28 cellular contexts compared by ENCODE assay signal in the genomic region with DNA sequence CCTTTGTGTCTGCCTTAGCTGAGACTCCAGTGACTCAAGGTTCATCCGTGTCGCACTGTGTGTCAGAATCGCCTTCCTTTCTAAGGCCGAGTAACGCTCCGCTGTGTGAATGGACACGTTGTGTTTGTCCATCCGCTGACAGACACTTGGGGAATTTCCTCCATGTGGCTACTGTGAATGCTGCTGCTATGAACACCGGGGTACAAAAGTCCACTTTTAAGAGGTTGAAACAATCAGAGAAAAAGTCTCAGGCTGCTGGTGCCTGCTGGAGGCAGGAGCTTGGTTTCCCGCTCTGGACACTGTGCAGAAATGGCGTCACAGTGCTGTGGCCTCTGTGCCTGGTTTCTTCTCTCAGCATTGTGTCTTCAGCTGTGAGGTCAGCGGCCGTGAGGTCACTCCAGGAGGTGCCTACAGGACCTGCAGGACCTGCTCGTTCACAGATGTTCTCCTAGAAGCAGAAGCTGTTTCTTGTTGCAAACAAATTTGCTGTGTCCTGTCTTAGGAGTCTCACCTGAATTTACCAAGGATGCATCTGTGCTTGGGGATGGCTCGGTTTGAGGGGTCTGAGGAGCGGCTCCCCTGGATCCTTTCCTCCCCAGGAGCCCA. TPM values are rescaled to one million over a fixed set of nuclear protein-coding genes. Genes with fewer than 3 reads are reported as not detected.
DNase-seq lines count a peak whose midpoint lies in the region; ATAC-seq and TF ChIP-seq lines count a peak whose summit lies in the region.
"Had no signal": no experiment of that assay in that cellular context is flagged by ENCODE, and none has a peak within 500 bp of the region (broad histone marks: within the 10 kb centered on the region; RNA-seq: fewer than 3 reads in every experiment).

No MANE protein-coding gene starts in this region.

- H2AFZ ChIP-seq in PC-3 (ENCODE audit: low read length) (peak overlapping the region; percentile 30; the same call in 1 of the 2 replicates), neural progenitor cell (replicated peaks) (peak overlapping the region; percentile 10)

- H3K9ac ChIP-seq in PC-3 (ENCODE audit: low read length) = no peak overlapping the region
- H3K9ac ChIP-seq in endodermal cell (ENCODE audit: extremely low read depth, low read length, poor library complexity, severe bottlenecking) = no peak overlapping the region
- H3K9ac ChIP-seq in neural progenitor cell = no peak overlapping the region

- H3K36me3 ChIP-seq in PC-3 (ENCODE audit: low read depth, low read length) (no peaks in the 10 kb centered on the region), endodermal cell (ENCODE audit: control insufficient read depth, insufficient read depth, low read length) (no peaks in the 10 kb centered on the region), neural progenitor cell (no peaks in the 10 kb centered on the region)
- H3K36me3 ChIP-seq: WERI-Rb-1 had no signal

- CTCF ChIA-PET in PC-3 (lab: Charles Lee) = no interaction called here

- H3K36me3 Mint-ChIP-seq in endodermal cell (ENCODE audit: low read depth) = peaks cover 3% of the 10 kb centered on the region
- H3K36me3 Mint-ChIP-seq in neural progenitor cell = no peaks in the 10 kb centered on the region
- H3K36me3 Mint-ChIP-seq: brain; stimulated activated memory B cell treated with anti-CD40 and anti-IgM and Interleukin-4, amounts not matched to agents 10 μg/mL and 1 μg/mL and 100 μg/mL, for 72 hours had no signal

- no TSS peak for BruUV-seq in PC-3 (replicated peaks; lab: Mats Ljungman, UMichigan)

- DNase-seq in PC-3 = peak; percentile 19
- DNase-seq in endodermal cell = no peak
- no peak for DNase-seq in neural progenitor cell (ENCODE audit: low spot score)
- DNase-seq in activated CD4-positive, alpha-beta T cell treated with anti-CD3 and anti-CD28 coated beads for 4 hours = no peak
- DNase-seq in NK-92 treated with Interleukin-12 subunit alpha and Interleukin-12 subunit beta, amount 100 ng/mL, for 24 hours (lab: John Stamatoyannopoulos, UW) = no peak
- DNase-seq: activated CD4-positive, alpha-beta T cell treated with anti-CD3 and anti-CD28 coated beads, Interleukin-2, amount 10 ng/mL, durations not matched to agents 7 days and 5 days; activated gamma-delta T cell; activated T-cell treated with anti-CD3 and anti-CD28 coated beads, Interleukin-2, amount 50 U/mL, for 24 hours; cerebellar nuclear complex; HCEC 1CT; KBM-7; NCI-H1105 treated with DMSO at 0.1 percent for 48 hours; NCI-H1930; NCI-H524; SHP77; stimulated activated CD4-positive, alpha-beta T cell treated with anti-CD3 and anti-CD28 coated beads, Interleukin-4, amount 100 ng/mL, for 4 hours had no signal

- H3K79me2 ChIP-seq in PC-3 (ENCODE audit: low read length) (no peaks in the 10 kb centered on the region), neural progenitor cell (ENCODE audit: low read depth) (no peaks in the 10 kb centered on the region)

- no peaks in the 10 kb centered on the region for H3K27me3 ChIP-seq in PC-3 (ENCODE audit: low read length)
- no peaks in the 10 kb centered on the region for H3K27me3 ChIP-seq in endodermal cell (ENCODE audit: control insufficient read depth, insufficient read depth, low read length, poor library complexity, severe bottlenecking)
- H3K27me3 ChIP-seq in neural progenitor cell = no peaks in the 10 kb centered on the region

- intact Hi-C loops in PC-3 (cut with micrococcal nuclease) = no loop called here

- H3F3A ChIP-seq in PC-3 (ENCODE audit: low read length, unreplicated experiment) (no peaks in the 10 kb centered on the region), neural progenitor cell (ENCODE audit: low read depth) (no peaks in the 10 kb centered on the region)

- WGBS in endodermal cell (ENCODE audit: insufficient coverage in 1 of 2, insufficient read length in 1 of 2), 2 experiments = 89 to 93% methylated on average over 16 of the region's 16 CpGs

- H3K9me3 ChIP-seq in PC-3 (ENCODE audit: low read length) (no peaks in the 10 kb centered on the region), endodermal cell (ENCODE audit: control insufficient read depth, low read length) (no peaks in the 10 kb centered on the region), neural progenitor cell (ENCODE audit: low read depth) (no peaks in the 10 kb centered on the region)

- no peak for ATAC-seq in PC-3
- ATAC-seq in HG02870 (IDR thresholded peaks at IDR 0.05; ENCODE audit: unreplicated experiment) = no peak
- ATAC-seq: sciatic nerve; stimulated activated memory B cell treated with anti-CD40 and anti-IgM and Interleukin-4, amounts not matched to agents 10 μg/mL and 1 μg/mL and 100 μg/mL, for 72 hours had no signal

- H3K27ac ChIP-seq in PC-3 (ENCODE audit: low read length) = no peak overlapping the region
- H3K27ac ChIP-seq in endodermal cell (ENCODE audit: low read depth, low read length) = peak overlapping the region; percentile 6
- H3K27ac ChIP-seq in neural progenitor cell = no peak overlapping the region
- H3K27ac ChIP-seq: WERI-Rb-1 had no signal

- H3K9me3 Mint-ChIP-seq in endodermal cell = no peaks in the 10 kb centered on the region
- no peaks in the 10 kb centered on the region for H3K9me3 Mint-ChIP-seq in neural progenitor cell
- H3K9me3 Mint-ChIP-seq: activated CD4-positive, alpha-beta T cell treated with anti-CD3 and anti-CD28 coated beads, Interleukin-2, amount 10 ng/mL, durations not matched to agents 7 days and 5 days; activated T-cell treated with anti-CD3 and anti-CD28 coated beads, Interleukin-2, amount 50 U/mL, for 24 hours; stimulated activated memory B cell treated with anti-CD40 and anti-IgM and Interleukin-4, amounts not matched to agents 10 μg/mL and 1 μg/mL and 100 μg/mL, for 72 hours had no signal

- POLR2A ChIA-PET in PC-3 (lab: Charles Lee; ENCODE audit: unreplicated experiment) = no interaction called here

- H3K4me1 Mint-ChIP-seq in endodermal cell = no peaks in the 10 kb centered on the region
- peaks cover 7% of the 10 kb centered on the region for H3K4me1 Mint-ChIP-seq in neural progenitor cell

- H3K4me1 ChIP-seq in PC-3 (ENCODE audit: insufficient read depth, low read length) (peaks cover 7% of the 10 kb centered on the region; the same call in 1 of the 2 replicates), endodermal cell (ENCODE audit: control insufficient read depth, insufficient read depth, low read length) (no peaks in the 10 kb centered on the region), neural progenitor cell (peaks cover 7% of the 10 kb centered on the region)

- no peak overlapping the region for H3K27ac Mint-ChIP-seq in endodermal cell
- peak overlapping the region; percentile 32 for H3K27ac Mint-ChIP-seq in neural progenitor cell
- H3K27ac Mint-ChIP-seq: activated CD4-positive, alpha-beta T cell treated with anti-CD3 and anti-CD28 coated beads, Interleukin-2, amount 10 ng/mL, durations not matched to agents 7 days and 5 days; activated T-cell treated with anti-CD3 and anti-CD28 coated beads, Interleukin-2, amount 50 U/mL, for 24 hours; stimulated activated memory B cell treated with anti-CD40 and anti-IgM and Interleukin-4, amounts not matched to agents 10 μg/mL and 1 μg/mL and 100 μg/mL, for 72 hours had no signal

- no peaks in the 10 kb centered on the region for H3K9me2 ChIP-seq in PC-3 (replicated peaks; ENCODE audit: low read length)

- H4K20me1 ChIP-seq in PC-3 (ENCODE audit: low read length) = no peaks in the 10 kb centered on the region
- no peaks in the 10 kb centered on the region for H4K20me1 ChIP-seq in neural progenitor cell (ENCODE audit: low read depth)

- TF ChIP-seq CTCF in PC-3 (conservative IDR thresholded peaks at IDR 0.05; ENCODE audit: low read depth, low read length) = no peak
- no peak for TF ChIP-seq CTCF in endodermal cell (conservative IDR thresholded peaks at IDR 0.05)
- TF ChIP-seq CTCF in neural progenitor cell (IDR thresholded peaks at IDR 0.05) = no peak

- H3K4me3 Mint-ChIP-seq in endodermal cell = no peak overlapping the region
- no peak overlapping the region for H3K4me3 Mint-ChIP-seq in neural progenitor cell
- H3K4me3 Mint-ChIP-seq: activated CD4-positive, alpha-beta T cell treated with anti-CD3 and anti-CD28 coated beads, Interleukin-2, amount 10 ng/mL, durations not matched to agents 7 days and 5 days; activated T-cell treated with anti-CD3 and anti-CD28 coated beads, Interleukin-2, amount 50 U/mL, for 24 hours; brain; stimulated activated memory B cell treated with anti-CD40 and anti-IgM and Interleukin-4, amounts not matched to agents 10 μg/mL and 1 μg/mL and 100 μg/mL, for 72 hours had no signal

- H3K4me3 ChIP-seq in PC-3 (ENCODE audit: low read length) = no peak overlapping the region
- no peak overlapping the region for H3K4me3 ChIP-seq in endodermal cell (ENCODE audit: low read length)
- H3K4me3 ChIP-seq in neural progenitor cell = no peak overlapping the region

- H3K27me3 Mint-ChIP-seq in endodermal cell (ENCODE audit: insufficient read depth) (no peaks in the 10 kb centered on the region), neural progenitor cell (ENCODE audit: insufficient read depth, low read depth) (no peaks in the 10 kb centered on the region)
- H3K27me3 Mint-ChIP-seq: activated CD4-positive, alpha-beta T cell treated with anti-CD3 and anti-CD28 coated beads, Interleukin-2, amount 10 ng/mL, durations not matched to agents 7 days and 5 days; activated T-cell treated with anti-CD3 and anti-CD28 coated beads, Interleukin-2, amount 50 U/mL, for 24 hours; brain had no signal

- no peak overlapping the region for H3K4me2 ChIP-seq in PC-3 (ENCODE audit: low read length)
- H3K4me2 ChIP-seq in neural progenitor cell = no peak overlapping the region

RNA-seq across cellular contexts. Expression of gene KRTAP10-1, which starts 34.2 kb away (rescaled TPM):
- total RNA-seq in PC-3 (2014; rRNA removed) (not detected in 2 replicates), endodermal cell (not detected), neural progenitor cell (ENCODE audit: low replicate concordance) (not detected in 2 replicates)
- not detected for polyA plus RNA-seq in endodermal cell (2013, experiment 1 of 2)
- polyA plus RNA-seq in endodermal cell (2013, experiment 2 of 2) = not detected
- total RNA-seq: activated CD4-positive, alpha-beta T cell treated with anti-CD3 and anti-CD28 coated beads, Interleukin-2, amount 10 ng/mL, durations not matched to agents 7 days and 5 days; lung microvascular endothelial cell; MCF 10A; sciatic nerve; T-helper 2 cell treated with Interferon-gamma antibody and Interleukin-4, amounts not matched to agents 100 ng/mL and 5 ng/mL, for 36 hours; ureter had no signal
- polyA plus RNA-seq: BJ, keratinocyte, neural cell had no signal

RNA-seq across cellular contexts. Expression of gene KRTAP10-2, which starts 45.5 kb away (rescaled TPM):
- total RNA-seq in PC-3 (2014; rRNA removed) (not detected in 2 replicates), endodermal cell (not detected), neural progenitor cell (ENCODE audit: low replicate concordance) (not detected in 2 replicates)
- polyA plus RNA-seq in endodermal cell (2013, experiment 1 of 2) = not detected
- polyA plus RNA-seq in endodermal cell (2013, experiment 2 of 2) = not detected
- total RNA-seq: activated CD4-positive, alpha-beta T cell treated with anti-CD3 and anti-CD28 coated beads, Interleukin-2, amount 10 ng/mL, durations not matched to agents 7 days and 5 days; lung microvascular endothelial cell; MCF 10A; sciatic nerve; T-helper 2 cell treated with Interferon-gamma antibody and Interleukin-4, amounts not matched to agents 100 ng/mL and 5 ng/mL, for 36 hours; ureter had no signal
- polyA plus RNA-seq: BJ, keratinocyte, neural cell had no signal

RNA-seq across cellular contexts. Expression of gene LRRC3, which starts 50.5 kb away (rescaled TPM):
- total RNA-seq in PC-3 (2014; rRNA removed) (3.1 and 4.1 TPM in 2 replicates), endodermal cell (10 to 100 TPM; 14.1 to 16.5 TPM), neural progenitor cell (ENCODE audit: low replicate concordance) (2.5 and 4.9 TPM in 2 replicates)
- polyA plus RNA-seq in endodermal cell (2013, experiment 1 of 2) = 13.7 TPM
- 14.0 TPM for polyA plus RNA-seq in endodermal cell (2013, experiment 2 of 2)
- total RNA-seq: MCF 10A had no signal

RNA-seq across cellular contexts. Expression of gene KRTAP10-3, which starts 52.8 kb away (rescaled TPM):
- total RNA-seq in PC-3 (2014; rRNA removed) (not detected in 2 replicates), endodermal cell (not detected), neural progenitor cell (ENCODE audit: low replicate concordance) (not detected in 2 replicates)
- polyA plus RNA-seq in endodermal cell (2013, experiment 1 of 2) = not detected
- not detected for polyA plus RNA-seq in endodermal cell (2013, experiment 2 of 2)
- total RNA-seq: activated CD4-positive, alpha-beta T cell treated with anti-CD3 and anti-CD28 coated beads, Interleukin-2, amount 10 ng/mL, durations not matched to agents 7 days and 5 days; lung microvascular endothelial cell; MCF 10A; sciatic nerve; T-helper 2 cell treated with Interferon-gamma antibody and Interleukin-4, amounts not matched to agents 100 ng/mL and 5 ng/mL, for 36 hours; ureter had no signal
- polyA plus RNA-seq: BJ, keratinocyte, neural cell had no signal
